Comparison of ENCODE assay signal across 12 cellular contexts in the genomic region with DNA sequence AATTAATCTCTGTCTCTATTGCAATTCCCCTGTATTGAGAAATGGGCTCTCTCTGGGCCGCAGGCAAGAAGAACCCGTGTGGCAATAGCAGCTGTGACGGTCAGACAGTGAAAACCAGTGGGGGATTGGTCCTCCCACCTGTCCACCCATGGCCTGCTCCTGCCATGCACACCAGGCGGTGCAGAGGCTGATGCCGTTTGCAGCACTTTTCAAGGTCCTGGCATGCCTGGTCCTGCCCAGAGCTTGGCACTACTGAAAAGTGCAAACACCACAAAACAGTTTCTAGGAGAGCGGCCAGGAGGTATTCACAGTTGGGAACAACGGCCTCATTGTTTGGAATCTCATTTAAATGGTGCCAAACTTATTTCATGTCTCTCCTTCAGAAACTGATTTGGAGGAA. TPM values are rescaled to one million over a fixed set of nuclear protein-coding genes. Genes with fewer than 3 reads are reported as not detected.
DNase-seq lines count a peak whose midpoint lies in the region; ATAC-seq and TF ChIP-seq lines count a peak whose summit lies in the region.
"Had no signal": no experiment of that assay in that cellular context is flagged by ENCODE, and none has a peak within 500 bp of the region (broad histone marks: within the 10 kb centered on the region; RNA-seq: fewer than 3 reads in every experiment).

No MANE protein-coding gene starts in this region.

- H3K4me3 Mint-ChIP-seq in activated CD8-positive, alpha-beta T cell treated with anti-CD3 and anti-CD28 coated beads, Interleukin-2, amount 10 ng/mL, durations not matched to agents 7 days and 5 days = no peak overlapping the region
- no peak overlapping the region for H3K4me3 Mint-ChIP-seq in activated CD8-positive, alpha-beta T cell treated with anti-CD3 and anti-CD28 coated beads for 36 hours
- no peak overlapping the region for H3K4me3 Mint-ChIP-seq in WTC11
- H3K4me3 Mint-ChIP-seq: endodermal cell had no signal

- no peaks in the 10 kb centered on the region for H3K27me3 Mint-ChIP-seq in activated CD8-positive, alpha-beta T cell treated with anti-CD3 and anti-CD28 coated beads, Interleukin-2, amount 10 ng/mL, durations not matched to agents 7 days and 5 days (ENCODE audit: low read depth)
- no peaks in the 10 kb centered on the region for H3K27me3 Mint-ChIP-seq in activated CD8-positive, alpha-beta T cell treated with anti-CD3 and anti-CD28 coated beads for 36 hours
- H3K27me3 Mint-ChIP-seq in WTC11 (ENCODE audit: low read depth) = no peaks in the 10 kb centered on the region

- no peaks in the 10 kb centered on the region for H3K9me3 ChIP-seq in tibial nerve
- H3K9me3 ChIP-seq: A549, lower lobe of right lung had no signal

- H3K27ac Mint-ChIP-seq in activated CD8-positive, alpha-beta T cell treated with anti-CD3 and anti-CD28 coated beads, Interleukin-2, amount 10 ng/mL, durations not matched to agents 7 days and 5 days = peak overlapping the region; percentile 30
- no peak overlapping the region for H3K27ac Mint-ChIP-seq in activated CD8-positive, alpha-beta T cell treated with anti-CD3 and anti-CD28 coated beads for 36 hours
- no peak overlapping the region for H3K27ac Mint-ChIP-seq in WTC11
- H3K27ac Mint-ChIP-seq: endodermal cell had no signal

- no peak for TF ChIP-seq CTCF in activated CD8-positive, alpha-beta T cell treated with anti-CD3 and anti-CD28 coated beads for 36 hours (IDR thresholded peaks at IDR 0.05)
- TF ChIP-seq CTCF in WTC11 (IDR thresholded peaks at IDR 0.05) (no peak), tibial nerve (IDR thresholded peaks at IDR 0.05) (no peak), GM10248 (IDR thresholded peaks at IDR 0.05; ENCODE audit: control extremely low read depth, extremely low read depth, low read depth, missing control alignments) (no peak)

- CTCF ChIA-PET in activated CD8-positive, alpha-beta T cell treated with anti-CD3 and anti-CD28 coated beads, Interleukin-2, amount 10 ng/mL, durations not matched to agents 7 days and 5 days (lab: Charles Lee) = no interaction called here
- CTCF ChIA-PET in activated CD8-positive, alpha-beta T cell treated with anti-CD3 and anti-CD28 coated beads for 36 hours (lab: Charles Lee) = interaction anchor here (0.7 to 1.1 kb wide), 2 partner anchors 10 to 63 kb away, joined by 3 to 4 read pairs; no protein-coding TSS in a partner anchor
- CTCF ChIA-PET in WTC11 (lab: Charles Lee) (interaction anchor here (1.2 kb wide), 1 partner anchor 65 kb away, joined by 3 read pairs; no protein-coding TSS in a partner anchor), GM10248 (lab: Yijun Ruan, JAX) (interaction anchor here (1.1 to 1.6 kb wide), 3 partner anchors 9 to 16 kb away, joined by 3 to 6 read pairs (median 5); no protein-coding TSS in a partner anchor)

- no peak for TF ChIP-seq POLR2A in tibial nerve (IDR thresholded peaks at IDR 0.05)

- no peak for ATAC-seq in activated CD8-positive, alpha-beta T cell treated with anti-CD3 and anti-CD28 coated beads, Interleukin-2, amount 10 ng/mL, durations not matched to agents 7 days and 5 days
- no peak for ATAC-seq in activated CD8-positive, alpha-beta T cell treated with anti-CD3 and anti-CD28 coated beads for 36 hours
- ATAC-seq in WTC11 = no peak
- ATAC-seq: A549, lower lobe of right lung had no signal

- TF ChIP-seq EP300 in tibial nerve (IDR thresholded peaks at IDR 0.05) = peak in 1 of 2 donors; percentile 67

- no peak overlapping the region for H3K4me3 ChIP-seq in tibial nerve
- H3K4me3 ChIP-seq: A549, lower lobe of right lung had no signal

- intact Hi-C loops in activated CD8-positive, alpha-beta T cell treated with anti-CD3 and anti-CD28 coated beads for 36 hours (cut with micrococcal nuclease) = no loop called here

- H3K36me3 Mint-ChIP-seq in activated CD8-positive, alpha-beta T cell treated with anti-CD3 and anti-CD28 coated beads, Interleukin-2, amount 10 ng/mL, durations not matched to agents 7 days and 5 days (ENCODE audit: low read depth) = peaks cover 8% of the 10 kb centered on the region
- peaks cover 20% of the 10 kb centered on the region for H3K36me3 Mint-ChIP-seq in activated CD8-positive, alpha-beta T cell treated with anti-CD3 and anti-CD28 coated beads for 36 hours (ENCODE audit: low read depth)
- H3K36me3 Mint-ChIP-seq in WTC11 = peaks cover 27% of the 10 kb centered on the region

- 31 to 41% methylated on average over 7 of the region's 7 CpGs for WGBS in tibial nerve, 2 donors

- peak overlapping the region; percentile 15 to 86 (median 61) for H3K27ac ChIP-seq in tibial nerve
- H3K27ac ChIP-seq: A549, lower lobe of right lung had no signal

- POLR2A ChIA-PET in activated CD8-positive, alpha-beta T cell treated with anti-CD3 and anti-CD28 coated beads, Interleukin-2, amount 10 ng/mL, durations not matched to agents 7 days and 5 days (lab: Charles Lee) = no interaction called here
- POLR2A ChIA-PET in activated CD8-positive, alpha-beta T cell treated with anti-CD3 and anti-CD28 coated beads for 36 hours (lab: Charles Lee) = no interaction called here
- POLR2A ChIA-PET in WTC11 (lab: Charles Lee) = no interaction called here
- POLR2A ChIA-PET in GM10248 (lab: Yijun Ruan, JAX) = no interaction called here

- no peaks in the 10 kb centered on the region for H3K4me1 Mint-ChIP-seq in activated CD8-positive, alpha-beta T cell treated with anti-CD3 and anti-CD28 coated beads, Interleukin-2, amount 10 ng/mL, durations not matched to agents 7 days and 5 days (ENCODE audit: low read depth)
- H3K4me1 Mint-ChIP-seq in activated CD8-positive, alpha-beta T cell treated with anti-CD3 and anti-CD28 coated beads for 36 hours (ENCODE audit: low read depth) = no peaks in the 10 kb centered on the region
- H3K4me1 Mint-ChIP-seq in WTC11 = peaks cover 3% of the 10 kb centered on the region; the same call in 1 of the 2 replicates
- H3K4me1 Mint-ChIP-seq: endodermal cell had no signal

- DNase-seq in activated CD8-positive, alpha-beta T cell treated with anti-CD3 and anti-CD28 coated beads, Interleukin-2, amount 10 ng/mL, durations not matched to agents 7 days and 5 days = no peak
- no peak for DNase-seq in activated CD8-positive, alpha-beta T cell treated with anti-CD3 and anti-CD28 coated beads for 36 hours
- DNase-seq in WTC11 (ENCODE audit: low spot score) (no peak), kidney tubule cell (ENCODE audit: low spot score) (peak; percentile 22), tibial nerve (ENCODE audit: low spot score in 2 of 2) (no peak), NCI-H187 treated with DMSO at 0.1 percent for 48 hours (lab: John Stamatoyannopoulos, UW) (no peak), GM10248 (ENCODE audit: extremely low spot score) (no peak), DMS114 treated with DMSO at 0.1 percent for 48 hours (lab: John Stamatoyannopoulos, UW; ENCODE audit: unreplicated experiment) (no peak)
- DNase-seq: activated effector memory CD4-positive, alpha-beta T cell treated with anti-CD3 and anti-CD28 coated beads, Interleukin-2, amount 50 U/mL, for 16 hours; endodermal cell; lower lobe of right lung had no signal

- no peaks in the 10 kb centered on the region for H3K9me3 Mint-ChIP-seq in activated CD8-positive, alpha-beta T cell treated with anti-CD3 and anti-CD28 coated beads, Interleukin-2, amount 10 ng/mL, durations not matched to agents 7 days and 5 days (ENCODE audit: insufficient read depth)
- no peaks in the 10 kb centered on the region for H3K9me3 Mint-ChIP-seq in activated CD8-positive, alpha-beta T cell treated with anti-CD3 and anti-CD28 coated beads for 36 hours
- H3K9me3 Mint-ChIP-seq in WTC11 = no peaks in the 10 kb centered on the region
- H3K9me3 Mint-ChIP-seq: endodermal cell had no signal

- peaks cover 0 to 32% (median 0%) of the 10 kb centered on the region in 4 donors for H3K4me1 ChIP-seq in tibial nerve
- H3K4me1 ChIP-seq: lower lobe of right lung had no signal

- H3K27me3 ChIP-seq in tibial nerve = no peaks in the 10 kb centered on the region

- H3K36me3 ChIP-seq in tibial nerve = peaks cover 0 to 39% (median 0%) of the 10 kb centered on the region in 3 donors

TF ChIP-seq in WTC11, 78 proteins besides CTCF, POLR2A, EP300 and RAD21:
- TF ChIP-seq GRHL2 (CRISPR knock-in tag; IDR thresholded peaks at IDR 0.05; ENCODE audit: insufficient replicate concordance, severe bottlenecking) = no peak
- TF ChIP-seq PRRX2 (CRISPR knock-in tag; IDR thresholded peaks at IDR 0.05) = no peak
- 0 out of 2 replicates have a peak, but pooled peaks have one; percentile 31 for TF ChIP-seq NFATC4 (CRISPR knock-in tag; IDR thresholded peaks at IDR 0.05)

RNA-seq across cellular contexts. Expression of a gene that starts 41.5 kb away (rescaled TPM):
- total RNA-seq in activated CD8-positive, alpha-beta T cell treated with anti-CD3 and anti-CD28 coated beads, Interleukin-2, amount 10 ng/mL, durations not matched to agents 7 days and 5 days = 10 to 100 TPM; 14.6 to 16.8 TPM
- 10 to 100 TPM; 31.2 to 33.8 TPM for total RNA-seq in activated CD8-positive, alpha-beta T cell treated with anti-CD3 and anti-CD28 coated beads for 36 hours
- total RNA-seq in WTC11 (2021) (43.7 to 49.3 TPM (median 49.2 TPM) in 3 replicates), tibial nerve (10 to 100 TPM; 14.9 to 39.8 (median 25.1) TPM)

RNA-seq across cellular contexts. Expression of a gene that starts 41.9 kb away (rescaled TPM):
- 100 to 1,000 TPM; 157 to 170 TPM for total RNA-seq in activated CD8-positive, alpha-beta T cell treated with anti-CD3 and anti-CD28 coated beads, Interleukin-2, amount 10 ng/mL, durations not matched to agents 7 days and 5 days
- 100 to 1,000 TPM; 231 to 239 TPM for total RNA-seq in activated CD8-positive, alpha-beta T cell treated with anti-CD3 and anti-CD28 coated beads for 36 hours
- 208 to 246 TPM (median 209 TPM) in 3 replicates for total RNA-seq in WTC11 (2021)
- total RNA-seq in tibial nerve = 10 to 100 TPM; 60.0 to 99.0 (median 77.9) TPM

RNA-seq across cellular contexts. Expression of a gene that starts 45.3 kb away (rescaled TPM):
- total RNA-seq in activated CD8-positive, alpha-beta T cell treated with anti-CD3 and anti-CD28 coated beads, Interleukin-2, amount 10 ng/mL, durations not matched to agents 7 days and 5 days = 10 to 100 TPM; 35.0 to 37.2 TPM
- 10 to 100 TPM; 54.2 to 56.7 TPM for total RNA-seq in activated CD8-positive, alpha-beta T cell treated with anti-CD3 and anti-CD28 coated beads for 36 hours
- 38.5 to 46.3 TPM (median 42.6 TPM) in 3 replicates for total RNA-seq in WTC11 (2021)
- total RNA-seq in tibial nerve = 10 to 100 TPM; 54.4 to 61.0 (median 59.0) TPM

RNA-seq across cellular contexts. Expression of a gene that starts 54.4 kb away (rescaled TPM):
- total RNA-seq in activated CD8-positive, alpha-beta T cell treated with anti-CD3 and anti-CD28 coated beads, Interleukin-2, amount 10 ng/mL, durations not matched to agents 7 days and 5 days = 100 to 1,000 TPM; 121 to 124 TPM
- 100 to 1,000 TPM; 140 to 141 TPM for total RNA-seq in activated CD8-positive, alpha-beta T cell treated with anti-CD3 and anti-CD28 coated beads for 36 hours
- total RNA-seq in WTC11 (2021) (99.6 to 105 TPM (median 99.6 TPM) in 3 replicates), tibial nerve (100 to 1,000 TPM in 3 of 4 donors, 10 to 100 TPM in 1; 99.4 to 162 (median 132) TPM)

RNA-seq across cellular contexts. Expression of a gene that starts 58.0 kb away (rescaled TPM):
- total RNA-seq in activated CD8-positive, alpha-beta T cell treated with anti-CD3 and anti-CD28 coated beads, Interleukin-2, amount 10 ng/mL, durations not matched to agents 7 days and 5 days = 10 to 100 TPM; 14.0 to 17.4 TPM
- total RNA-seq in activated CD8-positive, alpha-beta T cell treated with anti-CD3 and anti-CD28 coated beads for 36 hours = 10 to 100 TPM; 28.2 to 29.1 TPM
- total RNA-seq in WTC11 (2021) (23.5 to 25.9 TPM (median 25.6 TPM) in 3 replicates), tibial nerve (1 to 10 TPM; 2.2 to 7.5 (median 3.8) TPM)
